Comparison of ENCODE assay signal across 25 cellular contexts in the genomic region with DNA sequence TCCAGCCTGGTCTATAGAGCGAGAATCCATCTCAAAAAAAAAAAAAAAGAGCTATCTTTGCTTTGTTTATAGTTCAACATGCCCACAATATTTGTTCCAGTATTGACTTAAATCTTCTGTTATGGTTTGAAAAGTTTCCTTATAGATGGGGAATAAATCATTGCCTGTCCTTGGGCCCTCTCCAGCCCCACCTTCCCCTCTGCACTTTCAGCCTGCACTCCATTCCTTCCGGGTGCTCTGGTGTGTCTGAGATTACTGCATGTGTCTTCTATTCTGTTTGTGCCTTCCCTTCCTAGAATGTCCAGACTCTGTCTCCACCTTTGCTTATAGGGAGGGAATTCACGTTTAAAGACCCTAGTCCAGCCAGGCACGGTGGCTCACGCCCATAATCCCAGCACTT. TPM values are rescaled to one million over a fixed set of nuclear protein-coding genes. Genes with fewer than 3 reads are reported as not detected.
DNase-seq lines count a peak whose midpoint lies in the region; ATAC-seq and TF ChIP-seq lines count a peak whose summit lies in the region.
"Had no signal": no experiment of that assay in that cellular context is flagged by ENCODE, and none has a peak within 500 bp of the region (broad histone marks: within the 10 kb centered on the region; RNA-seq: fewer than 3 reads in every experiment).

No MANE protein-coding gene starts in this region.

- H4K12ac ChIP-seq in trophoblast cell (ENCODE audit: low read depth, low read length) = no peak overlapping the region

- H4K91ac ChIP-seq in trophoblast cell (ENCODE audit: low read depth, low read length) = no peak overlapping the region
- H4K91ac ChIP-seq in neuronal stem cell (ENCODE audit: low read depth, low read length, poor library complexity) = no peak overlapping the region

- no peak overlapping the region for H2AFZ ChIP-seq in trophoblast cell (ENCODE audit: insufficient read depth, low read length, poor library complexity)
- H2AFZ ChIP-seq in neuronal stem cell (ENCODE audit: low read length) = no peak overlapping the region

- peaks cover under 1 to 4% of the 10 kb centered on the region in 2 experiments for H3K4me1 ChIP-seq in trophoblast cell (ENCODE audit: control insufficient read depth in 1 of 2, insufficient read depth in 2 of 2, low read length in 2 of 2)
- H3K4me1 ChIP-seq in neuronal stem cell (ENCODE audit: control insufficient read depth in 2 of 2, insufficient read depth in 1 of 2, low read depth in 1 of 2, low read length in 2 of 2) = peaks cover 2 to 3% of the 10 kb centered on the region in 2 donors
- peaks cover 45% of the 10 kb centered on the region for H3K4me1 ChIP-seq in suprapubic skin

- no peak overlapping the region for H3K18ac ChIP-seq in trophoblast cell (ENCODE audit: low read length)
- H3K18ac ChIP-seq in neuronal stem cell (ENCODE audit: low read length) = no peak overlapping the region

- H3K4me1 Mint-ChIP-seq in activated CD4-positive, alpha-beta memory T cell treated with anti-CD3 and anti-CD28 coated beads, Interleukin-2, amount 10 ng/mL, durations not matched to agents 7 days and 5 days = peaks cover 36% of the 10 kb centered on the region
- peaks cover 57% of the 10 kb centered on the region for H3K4me1 Mint-ChIP-seq in activated CD4-positive, alpha-beta memory T cell treated with anti-CD3 and anti-CD28 coated beads for 36 hours (ENCODE audit: low read depth)
- peaks cover 10% of the 10 kb centered on the region for H3K4me1 Mint-ChIP-seq in WTC11

- peak overlapping the region; percentile 42 for H3K27ac Mint-ChIP-seq in activated CD4-positive, alpha-beta memory T cell treated with anti-CD3 and anti-CD28 coated beads, Interleukin-2, amount 10 ng/mL, durations not matched to agents 7 days and 5 days
- H3K27ac Mint-ChIP-seq in activated CD4-positive, alpha-beta memory T cell treated with anti-CD3 and anti-CD28 coated beads for 36 hours = no peak overlapping the region
- peak overlapping the region; percentile 88 for H3K27ac Mint-ChIP-seq in WTC11
- H3K27ac Mint-ChIP-seq: activated naive CD8-positive, alpha-beta T cell treated with anti-CD3 and anti-CD28 coated beads, Interleukin-2, amount 10 ng/mL, durations not matched to agents 7 days and 5 days; activated T-helper 1 cell treated with anti-CD3 and anti-CD28 coated beads, Interleukin-12 subunit alpha, Interleukin-12 subunit beta, Interleukin-2, Interleukin-4 antibody, amounts not matched to agents 30 ng/mL and 10 ng/mL and 1 ng/mL, durations not matched to agents 14 hours and 24 hours and 36 hours; HFFc6 had no signal

- no peak overlapping the region for H3K9ac ChIP-seq in trophoblast cell (ENCODE audit: low read length)
- H3K9ac ChIP-seq in neuronal stem cell (ENCODE audit: low read depth, low read length, poor library complexity) = no peak overlapping the region
- H3K9ac ChIP-seq: KMS-11 had no signal

- no peak overlapping the region for H3K23ac ChIP-seq in trophoblast cell (ENCODE audit: low read length)
- no peak overlapping the region for H3K23ac ChIP-seq in neuronal stem cell (ENCODE audit: low read depth, low read length, poor library complexity)

- H3K4me3 ChIP-seq in trophoblast cell (ENCODE audit: low read depth, low read length) (no peak overlapping the region), neuronal stem cell (ENCODE audit: low read length in 2 of 2) (no peak overlapping the region), suprapubic skin (no peak overlapping the region)
- H3K4me3 ChIP-seq: lower lobe of right lung, tibial artery had no signal

- H3K79me2 ChIP-seq in trophoblast cell (ENCODE audit: control insufficient read depth, insufficient read depth, low read length, poor library complexity) = peaks cover 32% of the 10 kb centered on the region

- H2BK5ac ChIP-seq in trophoblast cell (ENCODE audit: low read depth, low read length, poor library complexity) (no peak overlapping the region), neuronal stem cell (ENCODE audit: low read length) (no peak overlapping the region)

- no peak for ATAC-seq in WTC11
- peak; percentile 96 for ATAC-seq in left colon
- ATAC-seq: lower lobe of right lung; stimulated activated naive CD8-positive, alpha-beta T cell treated with anti-CD3 and anti-CD28 coated beads, Interleukin-15, amount 100 ng/mL, for 72 hours had no signal

- H3K4ac ChIP-seq in trophoblast cell (ENCODE audit: low read depth, low read length) (peak overlapping the region; percentile 70), neuronal stem cell (ENCODE audit: low read length) (no peak overlapping the region)

- no peaks in the 10 kb centered on the region for H3K9me3 ChIP-seq in trophoblast cell (ENCODE audit: insufficient read depth, low read depth, low read length)
- peaks cover 0 to 22% of the 10 kb centered on the region in 2 donors for H3K9me3 ChIP-seq in neuronal stem cell (replicated peaks in 1 of 2; ENCODE audit: control insufficient read depth in 2 of 2, insufficient read depth in 1 of 2, low read depth in 1 of 2, low read length in 2 of 2)
- no peaks in the 10 kb centered on the region for H3K9me3 ChIP-seq in suprapubic skin
- H3K9me3 ChIP-seq: lower lobe of right lung, tibial artery had no signal

- CTCF ChIA-PET in activated CD4-positive, alpha-beta memory T cell treated with anti-CD3 and anti-CD28 coated beads, Interleukin-2, amount 10 ng/mL, durations not matched to agents 7 days and 5 days (lab: Charles Lee) = interaction anchor here (2.1 kb wide), 1 partner anchor 43 kb away, joined by 4 read pairs; a partner anchor contains a TSS
- CTCF ChIA-PET in activated CD4-positive, alpha-beta memory T cell treated with anti-CD3 and anti-CD28 coated beads for 36 hours (lab: Charles Lee) = no interaction called here
- CTCF ChIA-PET in WTC11 (lab: Charles Lee) = no interaction called here

- no peak overlapping the region for H3K27ac ChIP-seq in trophoblast cell (ENCODE audit: low read depth, low read length)
- H3K27ac ChIP-seq in neuronal stem cell (replicated peaks; ENCODE audit: low read length) = no peak overlapping the region
- no peak overlapping the region for H3K27ac ChIP-seq in suprapubic skin
- H3K27ac ChIP-seq: epithelial cell of prostate, HL-60, KMS-11, lower lobe of right lung had no signal

- H2BK120ac ChIP-seq in trophoblast cell (ENCODE audit: insufficient read depth, low read length, poor library complexity) (no peak overlapping the region), neuronal stem cell (ENCODE audit: low read depth, low read length) (no peak overlapping the region)

- TF ChIP-seq POLR2A in suprapubic skin (IDR thresholded peaks at IDR 0.05) = no peak

- H3K79me1 ChIP-seq in trophoblast cell (ENCODE audit: low read length) (no peaks in the 10 kb centered on the region), neuronal stem cell (ENCODE audit: low read depth, low read length) (no peaks in the 10 kb centered on the region)

- H2BK12ac ChIP-seq in trophoblast cell (ENCODE audit: low read length) (no peak overlapping the region), neuronal stem cell (ENCODE audit: low read length) (no peak overlapping the region)

- H3K9me3 Mint-ChIP-seq in activated CD4-positive, alpha-beta memory T cell treated with anti-CD3 and anti-CD28 coated beads, Interleukin-2, amount 10 ng/mL, durations not matched to agents 7 days and 5 days = peaks cover 6% of the 10 kb centered on the region
- H3K9me3 Mint-ChIP-seq in activated CD4-positive, alpha-beta memory T cell treated with anti-CD3 and anti-CD28 coated beads for 36 hours = no peaks in the 10 kb centered on the region
- no peaks in the 10 kb centered on the region for H3K9me3 Mint-ChIP-seq in WTC11
- H3K9me3 Mint-ChIP-seq: stimulated activated naive CD8-positive, alpha-beta T cell treated with anti-CD3 and anti-CD28 coated beads, Interleukin-15, amount 100 ng/mL, for 72 hours had no signal

- peaks cover 38% of the 10 kb centered on the region for H3K36me3 Mint-ChIP-seq in activated CD4-positive, alpha-beta memory T cell treated with anti-CD3 and anti-CD28 coated beads, Interleukin-2, amount 10 ng/mL, durations not matched to agents 7 days and 5 days (ENCODE audit: low read depth)
- peaks cover 8% of the 10 kb centered on the region for H3K36me3 Mint-ChIP-seq in activated CD4-positive, alpha-beta memory T cell treated with anti-CD3 and anti-CD28 coated beads for 36 hours
- H3K36me3 Mint-ChIP-seq in WTC11 = 0 out of 2 replicates have a peak, but pooled peaks cover 8% of the 10 kb centered on the region

- H4K8ac ChIP-seq in trophoblast cell (ENCODE audit: low read depth, low read length) (no peak overlapping the region), neuronal stem cell (ENCODE audit: low read depth, low read length) (no peak overlapping the region)

- intact Hi-C loops in activated CD4-positive, alpha-beta memory T cell treated with anti-CD3 and anti-CD28 coated beads for 36 hours (cut with micrococcal nuclease) = no loop called here
- intact Hi-C loops in left colon (cut with DNase I, micrococcal nuclease) = no loop called here

- POLR2A ChIA-PET in activated CD4-positive, alpha-beta memory T cell treated with anti-CD3 and anti-CD28 coated beads, Interleukin-2, amount 10 ng/mL, durations not matched to agents 7 days and 5 days (lab: Charles Lee) = no interaction called here
- POLR2A ChIA-PET in activated CD4-positive, alpha-beta memory T cell treated with anti-CD3 and anti-CD28 coated beads for 36 hours (lab: Charles Lee) = no interaction called here
- POLR2A ChIA-PET in WTC11 (lab: Charles Lee) = interaction anchor here (0.7 kb wide), 1 partner anchor 159 kb away, joined by 3 read pairs; no protein-coding TSS in a partner anchor

- TF ChIP-seq CTCF in WTC11 (IDR thresholded peaks at IDR 0.05) (no peak), suprapubic skin (IDR thresholded peaks at IDR 0.05) (no peak)

- no peak overlapping the region for H3K14ac ChIP-seq in trophoblast cell (ENCODE audit: low read length)
- no peak overlapping the region for H3K14ac ChIP-seq in neuronal stem cell (ENCODE audit: low read length)

- H3K36me3 ChIP-seq in trophoblast cell (ENCODE audit: control insufficient read depth in 1 of 2, insufficient read depth in 2 of 2, low read length in 2 of 2) (peaks cover 0 to 6% of the 10 kb centered on the region in 2 experiments), neuronal stem cell (replicated peaks in 1 of 2; ENCODE audit: control insufficient read depth in 2 of 2, insufficient read depth in 2 of 2, low read length in 2 of 2) (peaks cover 0 to 15% of the 10 kb centered on the region in 2 donors), suprapubic skin (no peaks in the 10 kb centered on the region)
- H3K36me3 ChIP-seq: tibial artery had no signal

- TF ChIP-seq EP300 in suprapubic skin (IDR thresholded peaks at IDR 0.05) = no peak

- no peak overlapping the region for H2BK15ac ChIP-seq in neuronal stem cell (ENCODE audit: low read length)

- no CpG with 5 or more reads among the region's 5 CpGs for WGBS in trophoblast cell (ENCODE audit: extremely low coverage, insufficient coverage, insufficient read length)
- no CpG with 5 or more reads among the region's 5 CpGs for WGBS in neuronal stem cell (ENCODE audit: extremely low coverage in 2 of 2, insufficient read length in 2 of 2, insufficient replicate concordance in 1 of 2), 2 donors
- WGBS in suprapubic skin = 49% methylated on average over 5 of the region's 5 CpGs

- DNase-seq in activated CD4-positive, alpha-beta memory T cell treated with anti-CD3 and anti-CD28 coated beads, Interleukin-2, amount 10 ng/mL, durations not matched to agents 7 days and 5 days = no peak
- DNase-seq in activated CD4-positive, alpha-beta memory T cell treated with anti-CD3 and anti-CD28 coated beads for 36 hours = no peak
- no peak for DNase-seq in WTC11 (ENCODE audit: low spot score)
- peak; percentile 44 to 46 for DNase-seq in left colon
- DNase-seq in trophoblast cell = no peak
- no peak for DNase-seq in islet precursor cell
- no peak for DNase-seq in neuronal stem cell (ENCODE audit: low spot score)
- no peak for DNase-seq in suprapubic skin (ENCODE audit: low spot score in 2 of 2)
- DNase-seq: activated naive CD8-positive, alpha-beta T cell treated with anti-CD3 and anti-CD28 coated beads, Interleukin-2, amount 10 ng/mL, durations not matched to agents 7 days and 5 days; central memory CD4-positive, alpha-beta T cell; GOT3; head of caudate nucleus; HFFc6; lower lobe of right lung; NCI-H1436 treated with DMSO at 0.1 percent for 48 hours; NCI-H2107; NCI-H774; nucleus accumbens; stimulated activated naive CD8-positive, alpha-beta T cell treated with anti-CD3 and anti-CD28 coated beads, Interleukin-15, amount 100 ng/mL, for 72 hours; T-helper 1 cell; tibial artery had no signal

- no peak overlapping the region for H2AK5ac ChIP-seq in trophoblast cell (ENCODE audit: low read length)
- H2AK5ac ChIP-seq in neuronal stem cell (ENCODE audit: low read depth, low read length) = no peak overlapping the region

- no peak overlapping the region for H3K4me3 Mint-ChIP-seq in activated CD4-positive, alpha-beta memory T cell treated with anti-CD3 and anti-CD28 coated beads, Interleukin-2, amount 10 ng/mL, durations not matched to agents 7 days and 5 days
- H3K4me3 Mint-ChIP-seq in activated CD4-positive, alpha-beta memory T cell treated with anti-CD3 and anti-CD28 coated beads for 36 hours = no peak overlapping the region
- H3K4me3 Mint-ChIP-seq in WTC11 = no peak overlapping the region
- H3K4me3 Mint-ChIP-seq: activated naive CD8-positive, alpha-beta T cell treated with anti-CD3 and anti-CD28 coated beads, Interleukin-2, amount 10 ng/mL, durations not matched to agents 7 days and 5 days; activated T-helper 1 cell treated with anti-CD3 and anti-CD28 coated beads, Interleukin-12 subunit alpha, Interleukin-12 subunit beta, Interleukin-2, Interleukin-4 antibody, amounts not matched to agents 30 ng/mL and 10 ng/mL and 1 ng/mL, durations not matched to agents 14 hours and 24 hours and 36 hours; HFFc6; stimulated activated naive CD8-positive, alpha-beta T cell treated with anti-CD3 and anti-CD28 coated beads, Interleukin-15, amount 100 ng/mL, for 72 hours had no signal

- H3K27me3 ChIP-seq in trophoblast cell (ENCODE audit: insufficient read depth, low read length) (no peaks in the 10 kb centered on the region), neuronal stem cell (ENCODE audit: control insufficient read depth in 3 of 3, insufficient read depth in 3 of 3, low read depth in 1 of 3, low read length in 3 of 3) (no peaks in the 10 kb centered on the region), suprapubic skin (no peaks in the 10 kb centered on the region)
- H3K27me3 ChIP-seq: tibial artery had no signal

- no peaks in the 10 kb centered on the region for H3K27me3 Mint-ChIP-seq in activated CD4-positive, alpha-beta memory T cell treated with anti-CD3 and anti-CD28 coated beads, Interleukin-2, amount 10 ng/mL, durations not matched to agents 7 days and 5 days
- no peaks in the 10 kb centered on the region for H3K27me3 Mint-ChIP-seq in activated CD4-positive, alpha-beta memory T cell treated with anti-CD3 and anti-CD28 coated beads for 36 hours
- no peaks in the 10 kb centered on the region for H3K27me3 Mint-ChIP-seq in WTC11 (ENCODE audit: low read depth)
- H3K27me3 Mint-ChIP-seq: activated naive CD8-positive, alpha-beta T cell treated with anti-CD3 and anti-CD28 coated beads, Interleukin-2, amount 10 ng/mL, durations not matched to agents 7 days and 5 days; stimulated activated naive CD8-positive, alpha-beta T cell treated with anti-CD3 and anti-CD28 coated beads, Interleukin-15, amount 100 ng/mL, for 72 hours had no signal

- H3K4me2 ChIP-seq in trophoblast cell (ENCODE audit: low read length) (no peak overlapping the region), neuronal stem cell (ENCODE audit: insufficient read depth, low read length, poor library complexity, severe bottlenecking) (no peak overlapping the region)
- H3K4me2 ChIP-seq: KMS-11 had no signal

RNA-seq across cellular contexts. Expression of a gene that starts 25.2 kb away (rescaled TPM):
- 10 to 100 TPM; 71.5 to 76.8 TPM for total RNA-seq in activated CD4-positive, alpha-beta memory T cell treated with anti-CD3 and anti-CD28 coated beads, Interleukin-2, amount 10 ng/mL, durations not matched to agents 7 days and 5 days
- total RNA-seq in activated CD4-positive, alpha-beta memory T cell treated with anti-CD3 and anti-CD28 coated beads for 36 hours = 100 to 1,000 TPM; 176 to 177 TPM
- total RNA-seq in WTC11 (2021) (305 to 323 TPM (median 321 TPM) in 3 replicates), left colon (100 to 1,000 TPM; 128 to 146 TPM), suprapubic skin (100 to 1,000 TPM; 115 to 130 (median 122) TPM)
- 163 and 164 TPM in 2 replicates for polyA plus RNA-seq in trophoblast cell (2013)
- polyA plus RNA-seq in neuronal stem cell (2013, experiment 1 of 2) = 175 TPM
- polyA plus RNA-seq in neuronal stem cell (2013, experiment 2 of 2) = 169 TPM

RNA-seq across cellular contexts. Expression of a gene that starts 28.4 kb away (rescaled TPM):
- total RNA-seq in activated CD4-positive, alpha-beta memory T cell treated with anti-CD3 and anti-CD28 coated beads, Interleukin-2, amount 10 ng/mL, durations not matched to agents 7 days and 5 days = 100 to 1,000 TPM; 504 to 505 TPM
- 100 to 1,000 TPM; 497 to 514 TPM for total RNA-seq in activated CD4-positive, alpha-beta memory T cell treated with anti-CD3 and anti-CD28 coated beads for 36 hours
- 367 to 398 TPM (median 389 TPM) in 3 replicates for total RNA-seq in WTC11 (2021)
- total RNA-seq in left colon = 100 to 1,000 TPM; 466 to 477 TPM
- 556 and 567 TPM in 2 replicates for polyA plus RNA-seq in trophoblast cell (2013)
- 432 TPM for polyA plus RNA-seq in neuronal stem cell (2013, experiment 1 of 2)
- polyA plus RNA-seq in neuronal stem cell (2013, experiment 2 of 2) = 436 TPM
- total RNA-seq in suprapubic skin = 100 to 1,000 TPM; 315 to 373 (median 341) TPM

RNA-seq across cellular contexts. Expression of a gene that starts 28.8 kb away (rescaled TPM):
- total RNA-seq in activated CD4-positive, alpha-beta memory T cell treated with anti-CD3 and anti-CD28 coated beads, Interleukin-2, amount 10 ng/mL, durations not matched to agents 7 days and 5 days = 10 to 100 TPM; 19.7 to 22.4 TPM
- total RNA-seq in activated CD4-positive, alpha-beta memory T cell treated with anti-CD3 and anti-CD28 coated beads for 36 hours = 10 to 100 TPM in 1 of 2 experiments, 1 to 10 TPM in 1; 9.5 to 10.9 TPM
- total RNA-seq in WTC11 (2021) = 10.1 to 11.9 TPM (median 11.5 TPM) in 3 replicates
- 10 to 100 TPM; 39.5 to 41.7 TPM for total RNA-seq in left colon
- polyA plus RNA-seq in trophoblast cell (2013) = 6.3 and 6.5 TPM in 2 replicates
- polyA plus RNA-seq in neuronal stem cell (2013, experiment 1 of 2) = 2.6 TPM
- 2.8 TPM for polyA plus RNA-seq in neuronal stem cell (2013, experiment 2 of 2)
- 10 to 100 TPM; 10.8 to 25.5 (median 19.6) TPM for total RNA-seq in suprapubic skin

RNA-seq across cellular contexts. Expression of a gene that starts 38.9 kb away (rescaled TPM):
- total RNA-seq in activated CD4-positive, alpha-beta memory T cell treated with anti-CD3 and anti-CD28 coated beads, Interleukin-2, amount 10 ng/mL, durations not matched to agents 7 days and 5 days = 1 to 10 TPM; 3.5 to 5.2 TPM
- 1 to 10 TPM; 2.4 to 2.6 TPM for total RNA-seq in activated CD4-positive, alpha-beta memory T cell treated with anti-CD3 and anti-CD28 coated beads for 36 hours
- 54.6 to 66.6 TPM (median 57.8 TPM) in 3 replicates for total RNA-seq in WTC11 (2021)
- 10 to 100 TPM; 21.5 to 24.7 TPM for total RNA-seq in left colon
- 8.2 and 8.8 TPM in 2 replicates for polyA plus RNA-seq in trophoblast cell (2013)
- 21.6 TPM for polyA plus RNA-seq in neuronal stem cell (2013, experiment 1 of 2)
- 22.1 TPM for polyA plus RNA-seq in neuronal stem cell (2013, experiment 2 of 2)
- total RNA-seq in suprapubic skin = 10 to 100 TPM in 1 of 4 donors, 1 to 10 TPM in 3; 2.2 to 17.3 (median 5.0) TPM

RNA-seq across cellular contexts. Expression of a gene that starts 43.5 kb away (rescaled TPM):
- 10 to 100 TPM; 77.8 to 85.0 TPM for total RNA-seq in activated CD4-positive, alpha-beta memory T cell treated with anti-CD3 and anti-CD28 coated beads, Interleukin-2, amount 10 ng/mL, durations not matched to agents 7 days and 5 days
- 10 to 100 TPM; 79.4 to 79.7 TPM for total RNA-seq in activated CD4-positive, alpha-beta memory T cell treated with anti-CD3 and anti-CD28 coated beads for 36 hours
- total RNA-seq in WTC11 (2021) = 29.1 to 38.5 TPM (median 36.6 TPM) in 3 replicates
- 10 to 100 TPM; 48.5 to 55.3 TPM for total RNA-seq in left colon
- polyA plus RNA-seq in trophoblast cell (2013) = 19.2 and 19.3 TPM in 2 replicates
- 29.8 TPM for polyA plus RNA-seq in neuronal stem cell (2013, experiment 1 of 2)
- 30.3 TPM for polyA plus RNA-seq in neuronal stem cell (2013, experiment 2 of 2)
- total RNA-seq in suprapubic skin = 10 to 100 TPM; 29.1 to 76.8 (median 35.5) TPM

Comparison
In these comparisons a context has a peak if more than half of its experiments do, and no peak if none do; other contexts are left out.
1. DNase-seq: peak in left colon (2 of 2); none in activated CD4-positive, alpha-beta memory T cell treated with anti-CD3 and anti-CD28 coated beads, Interleukin-2, amount 10 ng/mL, durations not matched to agents 7 days and 5 days (single experiment), activated CD4-positive, alpha-beta memory T cell treated with anti-CD3 and anti-CD28 coated beads for 36 hours (single experiment), WTC11 (single experiment), trophoblast cell (0 of 2), islet precursor cell (single experiment), neuronal stem cell (single experiment) and suprapubic skin (0 of 2).